In genomic region chr9:2014696-2015580, GRCh38 we compare ENCODE assay signal across 8 cellular contexts. TPM values are rescaled to one million over a fixed set of nuclear protein-coding genes. Genes with fewer than 3 reads are reported as not detected.
A peak's percentile ranks its signal among the peaks of the same experiment; 100 is the strongest.
DNase-seq lines count a peak whose midpoint lies in the region; ATAC-seq and TF ChIP-seq lines count a peak whose summit lies in the region.

SMARCA2 (plus strand) TSS chr9:2015347; CDS start chr9:2029023, 13,676 bp downstream.

- no peaks in the 10 kb centered on the region for H3K9me3 Mint-ChIP-seq in natural killer cell treated with Interleukin-12 subunit alpha and Interleukin-12 subunit beta and Interleukin-15 and Interleukin-18, amount 100 ng/mL, for 72 hours

- peak; percentile 91 to 95 for ATAC-seq in natural killer cell treated with Interleukin-12 subunit alpha and Interleukin-12 subunit beta and Interleukin-15 and Interleukin-18, amount 100 ng/mL, for 72 hours

- no peak for TF ChIP-seq CTCF in LNCaP clone FGC (IDR thresholded peaks at IDR 0.05; ENCODE audit: control insufficient read depth, extremely low read depth, insufficient read depth)

- peaks cover 13 to 20% of the 10 kb centered on the region in 2 donors for H3K27me3 Mint-ChIP-seq in natural killer cell treated with Interleukin-12 subunit alpha and Interleukin-12 subunit beta and Interleukin-15 and Interleukin-18, amount 100 ng/mL, for 72 hours

- peak; percentile 68 for TF ChIP-seq POLR2A in Raji (IDR thresholded peaks at IDR 0.05; ENCODE audit: insufficient read depth, low read depth, low read length)

- H3K27ac Mint-ChIP-seq in natural killer cell treated with Interleukin-12 subunit alpha and Interleukin-12 subunit beta and Interleukin-15 and Interleukin-18, amount 100 ng/mL, for 72 hours: peak within 1 kb of the TSS; percentile 95 to 96

- H3K4me1 Mint-ChIP-seq in natural killer cell treated with Interleukin-12 subunit alpha and Interleukin-12 subunit beta and Interleukin-15 and Interleukin-18, amount 100 ng/mL, for 72 hours (ENCODE audit: low read depth in 2 of 2): peaks cover 25 to 51% of the 10 kb centered on the region in 2 donors

- DNase-seq in EL (peak; percentile 98), H4 (ENCODE audit: low spot score) (peak; percentile 85), LNCaP clone FGC (ENCODE audit: low read depth) (peak; percentile 87), fibroblast of peridontal ligament (ENCODE audit: extremely low read depth) (peak; percentile 95)
- DNase-seq in activated T-helper 9 cell treated with anti-CD3 and anti-CD28 coated beads, Interleukin-2, amount 50 U/mL, for 16 hours (ENCODE audit: low read depth): peak; percentile 97
- peak; percentile 97 for DNase-seq in natural killer cell treated with Interleukin-12 subunit alpha and Interleukin-12 subunit beta and Interleukin-15 and Interleukin-18, amount 100 ng/mL, for 72 hours (ENCODE audit: low spot score)
- DNase-seq in stimulated activated naive CD4-positive, alpha-beta T cell treated with Interleukin-2 at 50 U/mL for 16 hours (lab: John Stamatoyannopoulos, UW): peak; percentile 99

- H3K4me3 ChIP-seq in LNCaP clone FGC (ENCODE audit: low read depth, low read length): peak within 1 kb of the TSS; percentile 80

- H3K36me3 Mint-ChIP-seq in natural killer cell treated with Interleukin-12 subunit alpha and Interleukin-12 subunit beta and Interleukin-15 and Interleukin-18, amount 100 ng/mL, for 72 hours: no peaks in the 10 kb centered on the region

- H3K4me3 Mint-ChIP-seq in natural killer cell treated with Interleukin-12 subunit alpha and Interleukin-12 subunit beta and Interleukin-15 and Interleukin-18, amount 100 ng/mL, for 72 hours: peak within 1 kb of the TSS; percentile 99

RNA-seq across cellular contexts. Expression of gene SMARCA2, which starts in this region (rescaled TPM):
- 22.3 and 26.7 TPM in 2 replicates for total RNA-seq in H4 (2014; rRNA removed; shearing (Covaris generic))
- 100 to 1,000 TPM; 124 to 174 TPM for total RNA-seq in natural killer cell treated with Interleukin-12 subunit alpha and Interleukin-12 subunit beta and Interleukin-15 and Interleukin-18, amount 100 ng/mL, for 72 hours

Comparison
In these comparisons a context has a peak if more than half of its experiments do, and no peak if none do; other contexts are left out.
1. Peak in every context shown above with its lines: DNase-seq, ATAC-seq and H3K4me3 ChIP-seq.